Comparison of ENCODE assay signal across 19 cellular contexts in genomic region chr3:10398341-10398740, GRCh38.
DNase-seq lines count a peak whose midpoint lies in the region; ATAC-seq and TF ChIP-seq lines count a peak whose summit lies in the region.
"Had no signal": no experiment of that assay in that cellular context is flagged by ENCODE, and none has a peak within 500 bp of the region (broad histone marks: within the 10 kb centered on the region; RNA-seq: fewer than 3 reads in every experiment).

No MANE protein-coding gene starts in this region.

- no peaks in the 10 kb centered on the region for H3K9me3 Mint-ChIP-seq in activated T-helper 17 cell treated with anti-CD3 and anti-CD28 coated beads, Interleukin-2, amount 50 U/mL, for 72 hours

- H3K9me3 ChIP-seq in SK-N-SH, result no peaks in the 10 kb centered on the region
- H3K9me3 ChIP-seq in osteoblast (ENCODE audit: low read depth, low read length), result no peaks in the 10 kb centered on the region

- no peak for ATAC-seq in SK-N-SH treated with all-trans-retinoic acid at 6 μM for 48 hours
- no peak for ATAC-seq in activated T-helper 17 cell treated with anti-CD3 and anti-CD28 coated beads, Interleukin-2, amount 50 U/mL, for 72 hours (replicated peaks)
- no peak for ATAC-seq in HG02763 (IDR thresholded peaks at IDR 0.05; ENCODE audit: unreplicated experiment)
- ATAC-seq: HCT116 had no signal

- H3K4me1 ChIP-seq in SK-N-SH (ENCODE audit: control insufficient read depth in 1 of 2, insufficient read depth in 2 of 2, low read depth in 1 of 2, low read length in 1 of 2) (peaks cover 0 to 3% of the 10 kb centered on the region in 2 experiments; a peak in 1 of 4 replicates), osteoblast (ENCODE audit: insufficient read depth, low read length) (no peaks in the 10 kb centered on the region)

- no peaks in the 10 kb centered on the region for H3K79me2 ChIP-seq in SK-N-SH (ENCODE audit: insufficient read depth)
- no peaks in the 10 kb centered on the region for H3K79me2 ChIP-seq in osteoblast (ENCODE audit: insufficient read depth, low read length)

- no peaks in the 10 kb centered on the region for H4K20me1 ChIP-seq in SK-N-SH (ENCODE audit: insufficient read depth)
- no peaks in the 10 kb centered on the region for H4K20me1 ChIP-seq in osteoblast (ENCODE audit: insufficient read depth, low read length)

- no peak overlapping the region for H3K4me3 Mint-ChIP-seq in activated T-helper 17 cell treated with anti-CD3 and anti-CD28 coated beads, Interleukin-2, amount 50 U/mL, for 72 hours

- H2AFZ ChIP-seq in SK-N-SH (ENCODE audit: low read depth) (no peak overlapping the region), osteoblast (ENCODE audit: low read length) (no peak overlapping the region)
- H2AFZ ChIP-seq: GM23248 had no signal

- H3K36me3 ChIP-seq in SK-N-SH (replicated peaks in 1 of 2; ENCODE audit: control insufficient read depth in 1 of 2, insufficient read depth in 2 of 2, low read length in 1 of 2) (no peaks in the 10 kb centered on the region), osteoblast (ENCODE audit: insufficient read depth, low read length) (no peaks in the 10 kb centered on the region)

- TF ChIP-seq RAD21 in SK-N-SH (IDR thresholded peaks at IDR 0.05; ENCODE audit: low read length), result no peak

- peak; percentile 40 for DNase-seq in SK-N-SH
- DNase-seq in osteoblast (ENCODE audit: insufficient read length, low spot score, missing footprints), result peak; percentile 29
- DNase-seq in AG08396 (ENCODE audit: low spot score), result no peak
- no peak for DNase-seq in T-helper 2 cell
- DNase-seq: IMR-90; Karpas-422; MM.1S; NCI-H1105 treated with DMSO at 0.1 percent for 48 hours; NCI-H1694 treated with DMSO at 0.1 percent for 48 hours; NCI-H2107; NCI-H226; NCI-H524 treated with DMSO at 0.1 percent for 48 hours; NK-92 treated with Interleukin-12 subunit alpha and Interleukin-12 subunit beta, amount 100 ng/mL, for 24 hours; SHP77 treated with DMSO at 0.1 percent for 48 hours had no signal

- CTCF ChIA-PET in SK-N-SH (lab: Yijun Ruan, JAX), result interaction anchor here (0.6 to 1.8 kb wide), 3 partner anchors 19 to 112 kb away, joined by 3 to 7 read pairs (median 3); no protein-coding TSS in a partner anchor

- TF ChIP-seq CTCF in SK-N-SH (IDR thresholded peaks at IDR 0.05), result no peak
- TF ChIP-seq CTCF in osteoblast (IDR thresholded peaks at IDR 0.05; ENCODE audit: extremely low read depth, low read depth, low read length), result no peak

- no peak for TF ChIP-seq EP300 in SK-N-SH (IDR thresholded peaks at IDR 0.05; ENCODE audit: borderline replicate concordance in 1 of 2, low read depth in 1 of 2, low read length in 1 of 2)

- 43% methylated on average over 4 of the region's 4 CpGs for WGBS in SK-N-SH (ENCODE audit: low lambda C conversion rate)

- H3K27me3 Mint-ChIP-seq in activated T-helper 17 cell treated with anti-CD3 and anti-CD28 coated beads, Interleukin-2, amount 50 U/mL, for 72 hours, result no peaks in the 10 kb centered on the region

- H3K27ac ChIP-seq in SK-N-SH (ENCODE audit: low read depth in 2 of 2, low read length in 1 of 2) (no peak overlapping the region), osteoblast (ENCODE audit: low read depth, low read length) (no peak overlapping the region)
- H3K27ac ChIP-seq: GM23248 had no signal

- H3K27me3 ChIP-seq in SK-N-SH (ENCODE audit: insufficient read depth), result peaks cover 3% of the 10 kb centered on the region
- peaks cover 9% of the 10 kb centered on the region for H3K27me3 ChIP-seq in osteoblast (ENCODE audit: insufficient read depth, low read length)

- H3K9me2 ChIP-seq in SK-N-SH, result no peaks in the 10 kb centered on the region

- H3K4me2 ChIP-seq in SK-N-SH, result no peak overlapping the region
- no peak overlapping the region for H3K4me2 ChIP-seq in osteoblast (ENCODE audit: insufficient read depth, low read length)

- peaks cover 9% of the 10 kb centered on the region for H3K4me1 Mint-ChIP-seq in activated T-helper 17 cell treated with anti-CD3 and anti-CD28 coated beads, Interleukin-2, amount 50 U/mL, for 72 hours

- H3K4me3 ChIP-seq in SK-N-SH (ENCODE audit: low read depth in 2 of 2, low read length in 1 of 2), result no peak overlapping the region
- no peak overlapping the region for H3K4me3 ChIP-seq in osteoblast (ENCODE audit: insufficient read depth, low read length)
- H3K4me3 ChIP-seq: GM23248 had no signal

- no peaks in the 10 kb centered on the region for H3K36me3 Mint-ChIP-seq in activated T-helper 17 cell treated with anti-CD3 and anti-CD28 coated beads, Interleukin-2, amount 50 U/mL, for 72 hours (ENCODE audit: low read depth)

- POLR2A ChIA-PET in SK-N-SH (lab: Yijun Ruan, JAX), result no interaction called here

- H3K9ac ChIP-seq in SK-N-SH, result no peak overlapping the region
- H3K9ac ChIP-seq: GM23248 had no signal

- H3K27ac Mint-ChIP-seq in activated T-helper 17 cell treated with anti-CD3 and anti-CD28 coated beads, Interleukin-2, amount 50 U/mL, for 72 hours, result peak overlapping the region; percentile 68

- H3F3A ChIP-seq in SK-N-SH (replicated peaks; ENCODE audit: insufficient read depth), result no peaks in the 10 kb centered on the region

TF ChIP-seq in SK-N-SH, 30 proteins besides CTCF, POLR2A, EP300 and RAD21:
- TF ChIP-seq GABPA (IDR thresholded peaks at IDR 0.05; ENCODE audit: low read depth) (no peak), ELF1 (IDR thresholded peaks at IDR 0.05) (no peak), SMC3 (IDR thresholded peaks at IDR 0.05; ENCODE audit: low read depth, low read length) (no peak), CHD2 (IDR thresholded peaks at IDR 0.05; ENCODE audit: low read length, partially characterized antibody) (no peak), MEF2A (IDR thresholded peaks at IDR 0.05; ENCODE audit: borderline replicate concordance, low read depth) (no peak), RXRA (IDR thresholded peaks at IDR 0.05; ENCODE audit: borderline replicate concordance, low read depth) (no peak), SIN3A (IDR thresholded peaks at IDR 0.05; ENCODE audit: borderline replicate concordance, low read depth, low read length) (no peak), FOXJ3 (CRISPR knock-in tag; IDR thresholded peaks at IDR 0.05) (no peak), RCOR1 (IDR thresholded peaks at IDR 0.05; ENCODE audit: low read length) (no peak), POLR2AphosphoS5 (IDR thresholded peaks at IDR 0.05; ENCODE audit: low read depth, low read length) (no peak)

TF ChIP-seq in SK-N-SH treated with all-trans-retinoic acid at 6 μM for 48 hours, 23 proteins besides CTCF, POLR2A, EP300 and RAD21 (continues in another document):
- TF ChIP-seq CSDC2 (CRISPR knock-in tag; IDR thresholded peaks at IDR 0.05) (no peak), ESRRG (CRISPR knock-in tag; IDR thresholded peaks at IDR 0.05) (no peak), TSHZ2 (CRISPR knock-in tag; IDR thresholded peaks at IDR 0.05) (no peak), BACH2 (CRISPR knock-in tag; IDR thresholded peaks at IDR 0.05; ENCODE audit: borderline replicate concordance) (no peak), PPARA (CRISPR knock-in tag; IDR thresholded peaks at IDR 0.05; ENCODE audit: borderline replicate concordance) (no peak), CREB5 (CRISPR knock-in tag; IDR thresholded peaks at IDR 0.05; ENCODE audit: low read depth) (no peak), ZC3H10 (CRISPR knock-in tag; IDR thresholded peaks at IDR 0.05) (no peak), ARNTL (CRISPR knock-in tag; IDR thresholded peaks at IDR 0.05; ENCODE audit: borderline replicate concordance, low read depth) (no peak), ZNF70 (CRISPR knock-in tag; IDR thresholded peaks at IDR 0.05) (no peak), GLIS3 (CRISPR knock-in tag; IDR thresholded peaks at IDR 0.05) (no peak), ZFP3 (CRISPR knock-in tag; IDR thresholded peaks at IDR 0.05) (no peak), SNAI2 (CRISPR knock-in tag; IDR thresholded peaks at IDR 0.05) (no peak), ZNF8 (CRISPR knock-in tag; IDR thresholded peaks at IDR 0.05) (no peak), ZFP30 (CRISPR knock-in tag; IDR thresholded peaks at IDR 0.05) (no peak), RARB (CRISPR knock-in tag; IDR thresholded peaks at IDR 0.05) (no peak)

Comparison
In these comparisons a context has a peak if more than half of its experiments do, and no peak if none do; other contexts are left out.
1. DNase-seq: peak in SK-N-SH (single experiment) and osteoblast (single experiment); none in AG08396 (single experiment) and T-helper 2 cell (0 of 5).